ENCODE assay signal across 7 cellular contexts in genomic region chr13:51583469-51583874, GRCh38. TPM values are rescaled to one million over a fixed set of nuclear protein-coding genes. Genes with fewer than 3 reads are reported as not detected.
DNase-seq lines count a peak whose midpoint lies in the region; ATAC-seq and TF ChIP-seq lines count a peak whose summit lies in the region.

No MANE protein-coding gene starts in this region.

- DNase-seq in HL-60 (ENCODE audit: low read depth in 1 of 2, low spot score in 1 of 2), result no peak
- DNase-seq in activated naive CD4-positive, alpha-beta T cell treated with anti-CD3 and anti-CD28 coated beads, Interleukin-2, amount 50 U/mL, for 72 hours (ENCODE audit: low spot score in 2 of 2), result no peak
- DNase-seq in stomach, result no peak
- DNase-seq in foreskin melanocyte, result no peak
- no peak for DNase-seq in NCI-H2196 treated with DMSO at 0.1 percent for 48 hours (lab: John Stamatoyannopoulos, UW; ENCODE audit: unreplicated experiment)

- TF ChIP-seq CTCF in HL-60 (IDR thresholded peaks at IDR 0.05; ENCODE audit: insufficient read depth, low read length), result no peak
- no peak for TF ChIP-seq CTCF in stomach (IDR thresholded peaks at IDR 0.05)

- peak overlapping the region; percentile 58 for H3K4me3 ChIP-seq in HL-60 (replicated peaks; ENCODE audit: insufficient read depth, low read length)
- peak overlapping the region; percentile 92; the same call in 1 of the 2 replicates for H3K4me3 ChIP-seq in iPS-18c (ENCODE audit: insufficient read depth, low read depth, low read length)
- peak overlapping the region; percentile 77 to 95 (median 90) for H3K4me3 ChIP-seq in stomach

- TF ChIP-seq EP300 in stomach (IDR thresholded peaks at IDR 0.05), result no peak

- intact Hi-C loops in stomach (cut with DNase I; ENCODE audit: low total_unique reads), result loop anchor here (10.0 kb wide), 1 partner anchor 151 kb away; no protein-coding TSS in a partner anchor

- peaks cover 4 to 6% of the 10 kb centered on the region in 2 donors for H3K9me3 Mint-ChIP-seq in activated naive CD4-positive, alpha-beta T cell treated with anti-CD3 and anti-CD28 coated beads, Interleukin-2, amount 50 U/mL, for 72 hours

- H3K27ac Mint-ChIP-seq in activated naive CD4-positive, alpha-beta T cell treated with anti-CD3 and anti-CD28 coated beads, Interleukin-2, amount 50 U/mL, for 72 hours, result peak overlapping the region; percentile 87 to 94

- no peak for ATAC-seq in activated naive CD4-positive, alpha-beta T cell treated with anti-CD3 and anti-CD28 coated beads, Interleukin-2, amount 50 U/mL, for 72 hours
- no peak for ATAC-seq in GM21619 (IDR thresholded peaks at IDR 0.05; ENCODE audit: unreplicated experiment)

- peaks cover 9 to 37% (median 30%) of the 10 kb centered on the region in 4 donors for H3K4me1 ChIP-seq in stomach

- TF ChIP-seq POLR2A in stomach (IDR thresholded peaks at IDR 0.05), result no peak

- no peaks in the 10 kb centered on the region for H3K9me3 ChIP-seq in iPS-18c (ENCODE audit: control insufficient read depth, insufficient read depth, low read length)
- no peaks in the 10 kb centered on the region for H3K9me3 ChIP-seq in stomach

- 25 to 32% (median 27%) methylated on average over 7 to 9 of the region's 9 CpGs for WGBS in stomach, 5 donors

- no peaks in the 10 kb centered on the region for H3K36me3 ChIP-seq in stomach

- H3K27ac ChIP-seq in HL-60 (replicated peaks) (peak overlapping the region; percentile 78), stomach (peak overlapping the region; percentile 67 to 96 (median 93))

- H3K27me3 ChIP-seq in HL-60 (ENCODE audit: insufficient read depth, poor library complexity, severe bottlenecking), result no peaks in the 10 kb centered on the region
- no peaks in the 10 kb centered on the region for H3K27me3 ChIP-seq in stomach

- peaks cover 0 to 17% of the 10 kb centered on the region in 2 donors for H3K36me3 Mint-ChIP-seq in activated naive CD4-positive, alpha-beta T cell treated with anti-CD3 and anti-CD28 coated beads, Interleukin-2, amount 50 U/mL, for 72 hours

RNA-seq across cellular contexts. Expression of gene WDFY2, which starts 0.8 kb away (rescaled TPM):
- 10 to 100 TPM; 16.4 to 17.5 TPM for total RNA-seq in activated naive CD4-positive, alpha-beta T cell treated with anti-CD3 and anti-CD28 coated beads, Interleukin-2, amount 50 U/mL, for 72 hours
- 10 to 100 TPM in 4 of 5 donors, 1 to 10 TPM in 1; 1.4 to 22.6 (median 19.8) TPM for total RNA-seq in stomach
- 1 to 10 TPM; 2.0 to 4.7 (median 4.6) TPM for polyA plus RNA-seq in stomach
